1 cellular context compared by ENCODE assay signal in the genomic region with DNA sequence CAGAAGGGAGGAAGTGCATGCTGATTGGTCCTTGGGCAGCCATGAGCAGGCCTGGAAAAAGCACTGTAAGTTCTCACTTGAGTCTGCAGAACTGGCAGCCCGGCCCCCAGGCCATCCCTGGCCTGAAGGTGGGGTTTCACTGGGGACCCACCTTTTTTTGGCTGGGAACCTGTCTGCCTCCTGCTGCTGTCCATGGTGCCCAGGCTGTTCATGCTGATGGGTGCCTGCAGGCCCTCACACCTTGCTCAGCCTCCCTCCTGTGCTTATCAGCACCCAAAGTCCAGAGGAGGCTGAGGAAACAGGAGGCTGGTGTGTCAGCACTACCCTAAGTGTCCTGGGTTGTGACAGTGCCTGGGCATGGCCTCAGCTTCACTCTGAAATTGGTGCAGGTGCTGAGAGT.
TF ChIP-seq lines count a peak whose summit lies in the region.

No MANE protein-coding gene starts in this region.

TF ChIP-seq in HepG2, 621 proteins besides CTCF, POLR2A, EP300 and RAD21 (continued from another document):
- TF ChIP-seq, protein P1, sequence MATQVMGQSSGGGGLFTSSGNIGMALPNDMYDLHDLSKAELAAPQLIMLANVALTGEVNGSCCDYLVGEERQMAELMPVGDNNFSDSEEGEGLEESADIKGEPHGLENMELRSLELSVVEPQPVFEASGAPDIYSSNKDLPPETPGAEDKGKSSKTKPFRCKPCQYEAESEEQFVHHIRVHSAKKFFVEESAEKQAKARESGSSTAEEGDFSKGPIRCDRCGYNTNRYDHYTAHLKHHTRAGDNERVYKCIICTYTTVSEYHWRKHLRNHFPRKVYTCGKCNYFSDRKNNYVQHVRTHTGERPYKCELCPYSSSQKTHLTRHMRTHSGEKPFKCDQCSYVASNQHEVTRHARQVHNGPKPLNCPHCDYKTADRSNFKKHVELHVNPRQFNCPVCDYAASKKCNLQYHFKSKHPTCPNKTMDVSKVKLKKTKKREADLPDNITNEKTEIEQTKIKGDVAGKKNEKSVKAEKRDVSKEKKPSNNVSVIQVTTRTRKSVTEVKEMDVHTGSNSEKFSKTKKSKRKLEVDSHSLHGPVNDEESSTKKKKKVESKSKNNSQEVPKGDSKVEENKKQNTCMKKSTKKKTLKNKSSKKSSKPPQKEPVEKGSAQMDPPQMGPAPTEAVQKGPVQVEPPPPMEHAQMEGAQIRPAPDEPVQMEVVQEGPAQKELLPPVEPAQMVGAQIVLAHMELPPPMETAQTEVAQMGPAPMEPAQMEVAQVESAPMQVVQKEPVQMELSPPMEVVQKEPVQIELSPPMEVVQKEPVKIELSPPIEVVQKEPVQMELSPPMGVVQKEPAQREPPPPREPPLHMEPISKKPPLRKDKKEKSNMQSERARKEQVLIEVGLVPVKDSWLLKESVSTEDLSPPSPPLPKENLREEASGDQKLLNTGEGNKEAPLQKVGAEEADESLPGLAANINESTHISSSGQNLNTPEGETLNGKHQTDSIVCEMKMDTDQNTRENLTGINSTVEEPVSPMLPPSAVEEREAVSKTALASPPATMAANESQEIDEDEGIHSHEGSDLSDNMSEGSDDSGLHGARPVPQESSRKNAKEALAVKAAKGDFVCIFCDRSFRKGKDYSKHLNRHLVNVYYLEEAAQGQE (IDR thresholded peaks at IDR 0.05; ENCODE audit: borderline replicate concordance in 1 of 2, low read depth in 1 of 2, low read length in 2 of 2) = peak; percentile 44 to 88
- TF ChIP-seq, protein P2, sequence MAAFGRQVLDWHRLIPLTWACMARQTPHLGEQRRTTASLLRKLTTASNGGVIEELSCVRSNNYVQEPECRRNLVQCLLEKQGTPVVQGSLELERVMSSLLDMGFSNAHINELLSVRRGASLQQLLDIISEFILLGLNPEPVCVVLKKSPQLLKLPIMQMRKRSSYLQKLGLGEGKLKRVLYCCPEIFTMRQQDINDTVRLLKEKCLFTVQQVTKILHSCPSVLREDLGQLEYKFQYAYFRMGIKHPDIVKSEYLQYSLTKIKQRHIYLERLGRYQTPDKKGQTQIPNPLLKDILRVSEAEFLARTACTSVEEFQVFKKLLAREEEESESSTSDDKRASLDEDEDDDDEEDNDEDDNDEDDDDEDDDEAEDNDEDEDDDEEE (CRISPR knock-in tag; IDR thresholded peaks at IDR 0.05) = no peak
- TF ChIP-seq SAP130 (CRISPR knock-in tag; IDR thresholded peaks at IDR 0.05; ENCODE audit: low read depth) (no peak), ZNF607 (CRISPR knock-in tag; IDR thresholded peaks at IDR 0.05; ENCODE audit: borderline replicate concordance) (no peak), ZNF629 (CRISPR knock-in tag; conservative IDR thresholded peaks at IDR 0.05) (no peak), ZNF253 (CRISPR knock-in tag; IDR thresholded peaks at IDR 0.05; ENCODE audit: borderline replicate concordance) (no peak)
- TF ChIP-seq, protein P3, sequence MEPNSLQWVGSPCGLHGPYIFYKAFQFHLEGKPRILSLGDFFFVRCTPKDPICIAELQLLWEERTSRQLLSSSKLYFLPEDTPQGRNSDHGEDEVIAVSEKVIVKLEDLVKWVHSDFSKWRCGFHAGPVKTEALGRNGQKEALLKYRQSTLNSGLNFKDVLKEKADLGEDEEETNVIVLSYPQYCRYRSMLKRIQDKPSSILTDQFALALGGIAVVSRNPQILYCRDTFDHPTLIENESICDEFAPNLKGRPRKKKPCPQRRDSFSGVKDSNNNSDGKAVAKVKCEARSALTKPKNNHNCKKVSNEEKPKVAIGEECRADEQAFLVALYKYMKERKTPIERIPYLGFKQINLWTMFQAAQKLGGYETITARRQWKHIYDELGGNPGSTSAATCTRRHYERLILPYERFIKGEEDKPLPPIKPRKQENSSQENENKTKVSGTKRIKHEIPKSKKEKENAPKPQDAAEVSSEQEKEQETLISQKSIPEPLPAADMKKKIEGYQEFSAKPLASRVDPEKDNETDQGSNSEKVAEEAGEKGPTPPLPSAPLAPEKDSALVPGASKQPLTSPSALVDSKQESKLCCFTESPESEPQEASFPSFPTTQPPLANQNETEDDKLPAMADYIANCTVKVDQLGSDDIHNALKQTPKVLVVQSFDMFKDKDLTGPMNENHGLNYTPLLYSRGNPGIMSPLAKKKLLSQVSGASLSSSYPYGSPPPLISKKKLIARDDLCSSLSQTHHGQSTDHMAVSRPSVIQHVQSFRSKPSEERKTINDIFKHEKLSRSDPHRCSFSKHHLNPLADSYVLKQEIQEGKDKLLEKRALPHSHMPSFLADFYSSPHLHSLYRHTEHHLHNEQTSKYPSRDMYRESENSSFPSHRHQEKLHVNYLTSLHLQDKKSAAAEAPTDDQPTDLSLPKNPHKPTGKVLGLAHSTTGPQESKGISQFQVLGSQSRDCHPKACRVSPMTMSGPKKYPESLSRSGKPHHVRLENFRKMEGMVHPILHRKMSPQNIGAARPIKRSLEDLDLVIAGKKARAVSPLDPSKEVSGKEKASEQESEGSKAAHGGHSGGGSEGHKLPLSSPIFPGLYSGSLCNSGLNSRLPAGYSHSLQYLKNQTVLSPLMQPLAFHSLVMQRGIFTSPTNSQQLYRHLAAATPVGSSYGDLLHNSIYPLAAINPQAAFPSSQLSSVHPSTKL (CRISPR knock-in tag; IDR thresholded peaks at IDR 0.05) = no peak
TF ChIP-seq in HepG2: peak in this region for 2.
